15 cellular contexts compared by ENCODE assay signal in genomic region chr15:62035256-62035908, GRCh38. TPM values are rescaled to one million over a fixed set of nuclear protein-coding genes. Genes with fewer than 3 reads are reported as not detected.
DNase-seq lines count a peak whose midpoint lies in the region; ATAC-seq and TF ChIP-seq lines count a peak whose summit lies in the region.
"Had no signal": no experiment of that assay in that cellular context is flagged by ENCODE, and none has a peak within 500 bp of the region (broad histone marks: within the 10 kb centered on the region; RNA-seq: fewer than 3 reads in every experiment).

No MANE protein-coding gene starts in this region.

- no peaks in the 10 kb centered on the region for H3K36me3 ChIP-seq in brain microvascular endothelial cell (replicated peaks)
- H3K36me3 ChIP-seq: thyroid gland had no signal

- no peaks in the 10 kb centered on the region for H3K27me3 Mint-ChIP-seq in HFFc6 (ENCODE audit: insufficient read depth)
- H3K27me3 Mint-ChIP-seq: progenitor cell of endocrine pancreas had no signal

- H3K27me3 ChIP-seq in brain microvascular endothelial cell (replicated peaks), result no peaks in the 10 kb centered on the region
- H3K27me3 ChIP-seq: thyroid gland had no signal

- no peak for TF ChIP-seq CTCF in AG09309 (IDR thresholded peaks at IDR 0.05; ENCODE audit: control insufficient read depth, insufficient read depth, low read depth, low read length, missing control alignments)
- TF ChIP-seq CTCF in HFFc6 (IDR thresholded peaks at IDR 0.05), result no peak
- TF ChIP-seq CTCF in brain microvascular endothelial cell (IDR thresholded peaks at IDR 0.05; ENCODE audit: low read depth, low read length, missing control alignments), result no peak

- H3K4me1 Mint-ChIP-seq in HFFc6 (ENCODE audit: low read depth), result peaks cover 28% of the 10 kb centered on the region
- H3K4me1 Mint-ChIP-seq: brain had no signal

- H3K4me3 ChIP-seq in AG09309 (ENCODE audit: control insufficient read depth, low read depth, low read length) (no peak overlapping the region), brain microvascular endothelial cell (ENCODE audit: low read depth, low read length) (no peak overlapping the region)
- H3K4me3 ChIP-seq: thyroid gland had no signal

- peak overlapping the region; percentile 70 for H3K27ac Mint-ChIP-seq in HFFc6
- H3K27ac Mint-ChIP-seq: brain, progenitor cell of endocrine pancreas had no signal

- DNase-seq in AG09309 (ENCODE audit: low read depth) (peak; percentile 18), HFFc6 (peak; percentile 50), brain microvascular endothelial cell (peak; percentile 13), kidney tubule cell (ENCODE audit: low spot score) (peak; percentile 70), HK-2 (ENCODE audit: unreplicated experiment) (no peak)
- DNase-seq: DMS 273 treated with DMSO at 0.1 percent for 48 hours, glutamatergic neuron, mesendoderm, NCI-H187 treated with DMSO at 0.1 percent for 48 hours, thyroid gland had no signal

- peaks cover 26% of the 10 kb centered on the region for H3K36me3 Mint-ChIP-seq in HFFc6 (ENCODE audit: low read depth)

- peak overlapping the region; percentile 30 for H3K27ac ChIP-seq in brain microvascular endothelial cell
- H3K27ac ChIP-seq: thyroid gland had no signal

- no peaks in the 10 kb centered on the region; the same call in 1 of the 2 replicates for H3K9me3 Mint-ChIP-seq in HFFc6

- ATAC-seq in GM19397 (IDR thresholded peaks at IDR 0.05; ENCODE audit: unreplicated experiment) (no peak), GM19035 (IDR thresholded peaks at IDR 0.05; ENCODE audit: unreplicated experiment) (no peak), HG03196 (IDR thresholded peaks at IDR 0.05; ENCODE audit: unreplicated experiment) (no peak)

- in situ Hi-C loops in brain microvascular endothelial cell (cut with HindIII; ENCODE audit: low pct_ligation_motif_present, low sequenced_read_pairs), result no loop called here

- peak overlapping the region; percentile 61 for H3K4me3 Mint-ChIP-seq in HFFc6
- H3K4me3 Mint-ChIP-seq: brain had no signal

RNA-seq across cellular contexts. Expression of gene VPS13C, which starts 24.9 kb away (rescaled TPM):
- 10 to 100 TPM; 21.0 to 29.8 (median 22.6) TPM for total RNA-seq in HFFc6 (2021; fragmentation: NEBNext Ultra II Directional; extraction: Animal tissue kit (Norgen Biotek cat#: 25700))

RNA-seq across cellular contexts. Expression of gene C2CD4A, which starts 31.4 kb away (rescaled TPM):
- total RNA-seq in HFFc6 (2021; fragmentation: NEBNext Ultra II Directional; extraction: Animal tissue kit (Norgen Biotek cat#: 25700)), result not detected
